ENCODE assay signal across 9 cellular contexts in genomic region chr21:37455504-37455911, GRCh38.
DNase-seq lines count a peak whose midpoint lies in the region; ATAC-seq and TF ChIP-seq lines count a peak whose summit lies in the region.
"Had no signal": no experiment of that assay in that cellular context is flagged by ENCODE, and none has a peak within 500 bp of the region (broad histone marks: within the 10 kb centered on the region; RNA-seq: fewer than 3 reads in every experiment).

No MANE protein-coding gene starts in this region.

- TF ChIP-seq CTCF in foreskin fibroblast (IDR thresholded peaks at IDR 0.05; ENCODE audit: low read depth, low read length) = no peak

- no peaks in the 10 kb centered on the region for H3K9me3 Mint-ChIP-seq in activated T-helper 17 cell treated with anti-CD3 and anti-CD28 coated beads, Interleukin-2, amount 50 U/mL, for 72 hours
- no peaks in the 10 kb centered on the region for H3K9me3 Mint-ChIP-seq in memory B cell

- in situ Hi-C loops in Caki2 (cut with HindIII; ENCODE audit: low pct_unique_long_range_greater_than_20kb, low sequenced_read_pairs) = no loop called here

- peak; percentile 50 for ATAC-seq in activated T-helper 17 cell treated with anti-CD3 and anti-CD28 coated beads, Interleukin-2, amount 50 U/mL, for 72 hours (replicated peaks)
- no peak for ATAC-seq in memory B cell (ENCODE audit: low read depth)
- ATAC-seq: sciatic nerve had no signal

- peak overlapping the region; percentile 35 for H3K27ac Mint-ChIP-seq in activated T-helper 17 cell treated with anti-CD3 and anti-CD28 coated beads, Interleukin-2, amount 50 U/mL, for 72 hours
- H3K27ac Mint-ChIP-seq in memory B cell = peak overlapping the region; percentile 78

- H3K4me3 ChIP-seq in foreskin fibroblast (ENCODE audit: low read depth in 1 of 2, low read length in 2 of 2) = no peak overlapping the region

- H3K4me1 Mint-ChIP-seq in activated T-helper 17 cell treated with anti-CD3 and anti-CD28 coated beads, Interleukin-2, amount 50 U/mL, for 72 hours = peaks cover 51% of the 10 kb centered on the region
- peaks cover 59% of the 10 kb centered on the region for H3K4me1 Mint-ChIP-seq in memory B cell

- DNase-seq in A172 (ENCODE audit: low spot score) = peak; percentile 23
- peak; percentile 31 for DNase-seq in Caki2 (ENCODE audit: low read depth)
- DNase-seq in memory B cell (ENCODE audit: low spot score in 2 of 2) = no peak
- DNase-seq in NCI-H2227 (lab: John Stamatoyannopoulos, UW; ENCODE audit: unreplicated experiment) = no peak
- DNase-seq in foreskin fibroblast = no peak
- no peak for DNase-seq in NCI-H187 treated with DMSO at 0.1 percent for 48 hours (lab: John Stamatoyannopoulos, UW)
- DNase-seq in SW480 (ENCODE audit: low spot score) = no peak

- peaks cover 9% of the 10 kb centered on the region for H3K36me3 Mint-ChIP-seq in activated T-helper 17 cell treated with anti-CD3 and anti-CD28 coated beads, Interleukin-2, amount 50 U/mL, for 72 hours (ENCODE audit: low read depth)
- peaks cover 11% of the 10 kb centered on the region for H3K36me3 Mint-ChIP-seq in memory B cell

- H3K4me3 Mint-ChIP-seq in activated T-helper 17 cell treated with anti-CD3 and anti-CD28 coated beads, Interleukin-2, amount 50 U/mL, for 72 hours = peak overlapping the region; percentile 40
- H3K4me3 Mint-ChIP-seq in memory B cell = no peak overlapping the region

- no peaks in the 10 kb centered on the region for H3K27me3 Mint-ChIP-seq in activated T-helper 17 cell treated with anti-CD3 and anti-CD28 coated beads, Interleukin-2, amount 50 U/mL, for 72 hours
- no peaks in the 10 kb centered on the region for H3K27me3 Mint-ChIP-seq in memory B cell

Comparison
In these comparisons a context has a peak if more than half of its experiments do, and no peak if none do; other contexts are left out.
1. DNase-seq: peak in A172 (single experiment) and Caki2 (single experiment); none in memory B cell (0 of 2), NCI-H2227 (single experiment), foreskin fibroblast (0 of 2), NCI-H187 treated with DMSO at 0.1 percent for 48 hours (single experiment) and SW480 (single experiment).